In genomic region chr4:80475781-80476180, GRCh38 we compare ENCODE assay signal across 21 cellular contexts.
DNase-seq lines count a peak whose midpoint lies in the region; ATAC-seq, FAIRE-seq and TF ChIP-seq lines count a peak whose summit lies in the region.
"Had no signal": no experiment of that assay in that cellular context is flagged by ENCODE, and none has a peak within 500 bp of the region (broad histone marks: within the 10 kb centered on the region; RNA-seq: fewer than 3 reads in every experiment).

No MANE protein-coding gene starts in this region.

- peak overlapping the region; percentile 39; the same call in 1 of the 2 replicates for H2AFZ ChIP-seq in H1 (ENCODE audit: low read length)

- H2BK20ac ChIP-seq in H1 (ENCODE audit: low read length), result no peak overlapping the region

- H3K9me3 Mint-ChIP-seq in naive thymus-derived CD4-positive, alpha-beta T cell, result peaks cover 0 to 10% (median 2%) of the 10 kb centered on the region in 11 donors
- H3K9me3 Mint-ChIP-seq: CD8-positive, alpha-beta T cell; HFFc6 had no signal

- no peak overlapping the region for H2AK5ac ChIP-seq in H1 (ENCODE audit: low read depth, low read length)

- H3K36me3 Mint-ChIP-seq in naive thymus-derived CD4-positive, alpha-beta T cell, result peaks cover 0 to 6% (median 0%) of the 10 kb centered on the region in 5 donors
- H3K36me3 Mint-ChIP-seq: CD8-positive, alpha-beta T cell had no signal

- no peak overlapping the region for H3K18ac ChIP-seq in H1 (ENCODE audit: extremely low read depth, low read length)

- no peaks in the 10 kb centered on the region for H3K79me1 ChIP-seq in H1 (ENCODE audit: low read depth, low read length)

- no peak overlapping the region for H3K56ac ChIP-seq in H1 (replicated peaks; ENCODE audit: insufficient read length, low read depth, low read length)

- no peak overlapping the region for H3K14ac ChIP-seq in H1 (ENCODE audit: insufficient read length)

- peak; percentile 12 for ATAC-seq in naive thymus-derived CD4-positive, alpha-beta T cell
- ATAC-seq in upper lobe of right lung (peak; percentile 13), HG03571 (IDR thresholded peaks at IDR 0.05; ENCODE audit: unreplicated experiment) (no peak)
- ATAC-seq: CD8-positive, alpha-beta T cell; GM12878 had no signal

- no peak overlapping the region for H4K91ac ChIP-seq in H1 (replicated peaks; ENCODE audit: insufficient read length, low read length)

- no peaks in the 10 kb centered on the region for H3K27me3 Mint-ChIP-seq in naive thymus-derived CD4-positive, alpha-beta T cell
- H3K27me3 Mint-ChIP-seq: B cell had no signal

- no peak overlapping the region for H2BK120ac ChIP-seq in H1 (replicated peaks; ENCODE audit: low read depth, low read length)

- CTCF ChIA-PET in H1 (lab: Charles Lee; ENCODE audit: partially characterized antibody), result no interaction called here
- CTCF ChIA-PET in naive thymus-derived CD4-positive, alpha-beta T cell (lab: Charles Lee), result no interaction called here

- H3K27me3 ChIP-seq in H1 (replicated peaks in 1 of 4; ENCODE audit: control insufficient read depth in 3 of 4, extremely low read depth in 1 of 4, insufficient read depth in 3 of 4, low read length in 3 of 4) (no peaks in the 10 kb centered on the region), upper lobe of right lung (no peaks in the 10 kb centered on the region), testis (no peaks in the 10 kb centered on the region)
- H3K27me3 ChIP-seq in naive thymus-derived CD4-positive, alpha-beta T cell (ENCODE audit: control insufficient read depth in 2 of 2, insufficient read depth in 2 of 2, low read length in 2 of 2), result no peaks in the 10 kb centered on the region
- H3K27me3 ChIP-seq: BLaER1 treated with 17β-estradiol and CSF1 and Interleukin-3, amounts not matched to agents 10 nM and 100 nM had no signal

- DNase-seq in AG20443 (ENCODE audit: low spot score) (peak; percentile 14), H1 (ENCODE audit: low read depth in 1 of 2, low spot score in 2 of 2) (no peak), upper lobe of right lung (no peak), testis (no peak), RPMI8226 (no peak)
- no peak for DNase-seq in naive thymus-derived CD4-positive, alpha-beta T cell
- DNase-seq in activated CD8-positive, alpha-beta memory T cell treated with anti-CD3 and anti-CD28 coated beads for 24 hours, result no peak
- DNase-seq: ACHN; Calu3; CD8-positive, alpha-beta T cell; DMS79 treated with DMSO at 0.1 percent for 48 hours; GF-D8; HCEC 1CT; HFFc6 had no signal

- no peak for TF ChIP-seq POLR2A in H1 (IDR thresholded peaks at IDR 0.05; ENCODE audit: control extremely low read depth in 1 of 2, low read depth in 2 of 2, low read length in 2 of 2)
- TF ChIP-seq POLR2A in testis (IDR thresholded peaks at IDR 0.05), result no peak

- FAIRE-seq in H1 (lab: Jason Lieb, UNC), result no peak
- FAIRE-seq: A204.1, GM12878, H54 had no signal

- H2BK15ac ChIP-seq in H1 (ENCODE audit: low read length), result no peak overlapping the region

- H4K20me1 ChIP-seq in H1 (replicated peaks in 1 of 2; ENCODE audit: control insufficient read depth in 1 of 2, insufficient read depth in 2 of 2, low read length in 2 of 2), result no peaks in the 10 kb centered on the region
- H4K20me1 ChIP-seq: BLaER1 treated with 17β-estradiol and CSF1 and Interleukin-3, amounts not matched to agents 10 nM and 100 nM had no signal

- H3K9me3 ChIP-seq in H1 (ENCODE audit: insufficient read depth in 2 of 2, low read depth in 1 of 2, low read length in 1 of 2) (no peaks in the 10 kb centered on the region), upper lobe of right lung (no peaks in the 10 kb centered on the region), testis (no peaks in the 10 kb centered on the region)
- H3K9me3 ChIP-seq in naive thymus-derived CD4-positive, alpha-beta T cell (ENCODE audit: control insufficient read depth in 2 of 3, low read length in 3 of 3), result no peaks in the 10 kb centered on the region
- H3K9me3 ChIP-seq: BLaER1 treated with 17β-estradiol and CSF1 and Interleukin-3, amounts not matched to agents 10 nM and 100 nM had no signal

- TF ChIP-seq CTCF in H1 (IDR thresholded peaks at IDR 0.05; ENCODE audit: control extremely low read depth in 1 of 3, insufficient read depth in 1 of 3, low read depth in 1 of 3, low read length in 3 of 3), result no peak
- no peak for TF ChIP-seq CTCF in upper lobe of right lung (IDR thresholded peaks at IDR 0.05)
- no peak for TF ChIP-seq CTCF in testis (IDR thresholded peaks at IDR 0.05)

- H3K4me1 ChIP-seq in H1 (replicated peaks in 1 of 4; ENCODE audit: control insufficient read depth in 3 of 4, insufficient read depth in 4 of 4, low read length in 3 of 4) (peaks cover 0 to 4% (median 1%) of the 10 kb centered on the region in 4 experiments; a peak in 3 of 7 replicates), upper lobe of right lung (no peaks in the 10 kb centered on the region), testis (no peaks in the 10 kb centered on the region)
- H3K4me1 ChIP-seq in naive thymus-derived CD4-positive, alpha-beta T cell (ENCODE audit: control insufficient read depth in 2 of 2, insufficient read depth in 2 of 2, low read length in 2 of 2), result no peaks in the 10 kb centered on the region
- H3K4me1 ChIP-seq: BLaER1 treated with 17β-estradiol and CSF1 and Interleukin-3, amounts not matched to agents 10 nM and 100 nM had no signal

- H2BK12ac ChIP-seq in H1 (ENCODE audit: low read depth, low read length), result no peak overlapping the region

- no peak overlapping the region for H3K4me2 ChIP-seq in H1 (ENCODE audit: insufficient read depth in 1 of 2, low read depth in 2 of 2, low read length in 2 of 2)
- H3K4me2 ChIP-seq: BLaER1 treated with 17β-estradiol and CSF1 and Interleukin-3, amounts not matched to agents 10 nM and 100 nM; KMS-11 had no signal

- H3K4me3 ChIP-seq in H1 (ENCODE audit: extremely low read depth in 1 of 4, insufficient read depth in 2 of 4, low read depth in 3 of 4, low read length in 4 of 4), result no peak overlapping the region
- H3K4me3 ChIP-seq in naive thymus-derived CD4-positive, alpha-beta T cell (ENCODE audit: low read length), result no peak overlapping the region
- H3K4me3 ChIP-seq in upper lobe of right lung, result no peak overlapping the region
- no peak overlapping the region for H3K4me3 ChIP-seq in testis
- H3K4me3 ChIP-seq: BLaER1 treated with 17β-estradiol and CSF1 and Interleukin-3, amounts not matched to agents 10 nM and 100 nM; GM12878 had no signal

- no peak overlapping the region for H3K4ac ChIP-seq in H1 (replicated peaks; ENCODE audit: insufficient read length, low read depth, low read length)

- H3K23ac ChIP-seq in H1 (ENCODE audit: insufficient read length), result no peak overlapping the region

- H3K4me1 Mint-ChIP-seq in naive thymus-derived CD4-positive, alpha-beta T cell, result peaks cover 0 to 15% (median 9%) of the 10 kb centered on the region in 7 donors
- H3K4me1 Mint-ChIP-seq: B cell had no signal

- TF ChIP-seq RAD21 in H1 (IDR thresholded peaks at IDR 0.05 in 1 of 2, conservative IDR thresholded peaks at IDR 0.05 in 1 of 2; ENCODE audit: low read depth in 2 of 2, low read length in 2 of 2), result no peak

- H3K36me3 ChIP-seq in H1 (ENCODE audit: control insufficient read depth in 2 of 4, insufficient read depth in 4 of 4, low read length in 3 of 4) (no peaks in the 10 kb centered on the region), upper lobe of right lung (no peaks in the 10 kb centered on the region), testis (ENCODE audit: low read depth, missing control alignments) (no peaks in the 10 kb centered on the region)
- no peaks in the 10 kb centered on the region for H3K36me3 ChIP-seq in naive thymus-derived CD4-positive, alpha-beta T cell (ENCODE audit: control insufficient read depth in 2 of 3, insufficient read depth in 3 of 3, low read length in 3 of 3)
- H3K36me3 ChIP-seq: BLaER1 treated with 17β-estradiol and CSF1 and Interleukin-3, amounts not matched to agents 10 nM and 100 nM had no signal

- no peak for TF ChIP-seq EP300 in H1 (IDR thresholded peaks at IDR 0.05; ENCODE audit: borderline replicate concordance in 1 of 2, low read depth in 2 of 2, low read length in 2 of 2)

- H3K23me2 ChIP-seq in H1 (ENCODE audit: low read depth, low read length), result no peaks in the 10 kb centered on the region

- no peak overlapping the region for H3K9ac ChIP-seq in H1 (replicated peaks in 1 of 4; ENCODE audit: extremely low read depth in 1 of 4, low read depth in 3 of 4, low read length in 3 of 4)
- H3K9ac ChIP-seq: BLaER1 treated with 17β-estradiol and CSF1 and Interleukin-3, amounts not matched to agents 10 nM and 100 nM; KMS-11 had no signal

- no peak overlapping the region for H4K8ac ChIP-seq in H1 (ENCODE audit: extremely low read depth, insufficient read depth, low read length)

- H3K27ac ChIP-seq in H1 (ENCODE audit: low read depth, low read length), result no peak overlapping the region
- H3K27ac ChIP-seq in naive thymus-derived CD4-positive, alpha-beta T cell (ENCODE audit: low read depth, low read length), result no peak overlapping the region
- no peak overlapping the region for H3K27ac ChIP-seq in upper lobe of right lung
- H3K27ac ChIP-seq in testis, result no peak overlapping the region
- H3K27ac ChIP-seq: BLaER1 treated with 17β-estradiol and CSF1 and Interleukin-3, amounts not matched to agents 10 nM and 100 nM; KMS-11 had no signal

- H3K79me2 ChIP-seq in H1 (ENCODE audit: control insufficient read depth in 1 of 2, insufficient read depth in 2 of 2, low read length in 2 of 2), result no peaks in the 10 kb centered on the region

- no peak overlapping the region for H2BK5ac ChIP-seq in H1 (ENCODE audit: low read depth, low read length)

- H3K4me3 Mint-ChIP-seq in naive thymus-derived CD4-positive, alpha-beta T cell, result no peak overlapping the region
- H3K4me3 Mint-ChIP-seq: B cell; CD8-positive, alpha-beta T cell; HFFc6 had no signal

- intact Hi-C loops in naive thymus-derived CD4-positive, alpha-beta T cell (cut with micrococcal nuclease), result loop anchor here in 1 of 2 donors (1.0 kb wide), 1 partner anchor 10 kb away; no protein-coding TSS in a partner anchor
- intact Hi-C loops in upper lobe of right lung (cut with DNase I), result no loop called here
- intact Hi-C loops in testis (cut with DNase I; ENCODE audit: low total_unique reads), result no loop called here

- no peak overlapping the region for H4K5ac ChIP-seq in H1 (ENCODE audit: insufficient read length, low read depth, low read length)

- POLR2A ChIA-PET in H1 (lab: Charles Lee; ENCODE audit: partially characterized antibody), result interaction anchor here (1.8 kb wide), 1 partner anchor 11 kb away, joined by 3 read pairs; no protein-coding TSS in a partner anchor
- POLR2A ChIA-PET in naive thymus-derived CD4-positive, alpha-beta T cell (lab: Charles Lee), result interaction anchor here (1.1 kb wide), 1 partner anchor 18 kb away, joined by 3 read pairs; no protein-coding TSS in a partner anchor

- 97% methylated on average over 3 of the region's 3 CpGs; no CpG with 5 or more reads in 1 of the 2 experiments for WGBS in H1 (ENCODE audit: extremely low coverage in 1 of 2, insufficient coverage in 1 of 2, insufficient read length in 1 of 2, insufficient replicate concordance in 2 of 2, low coverage in 1 of 2, low lambda C conversion rate in 2 of 2, missing lambda C conversion rate in 1 of 2), 2 experiments
- 85 to 86% methylated on average over 3 of the region's 3 CpGs for WGBS in testis, 2 donors

- H3K27ac Mint-ChIP-seq in naive thymus-derived CD4-positive, alpha-beta T cell, result peak overlapping the region in 2 of 9 donors; percentile 13 to 17
- H3K27ac Mint-ChIP-seq: B cell, HFFc6 had no signal
